ENCODE assay signal across 1 cellular context in genomic region chr17:77609553-77610517, GRCh38.
TF ChIP-seq lines count a peak whose summit lies in the region.

No MANE protein-coding gene starts in this region.

TF ChIP-seq in HepG2, 621 proteins besides CTCF, POLR2A, EP300 and RAD21 (continued from another document):
- TF ChIP-seq, protein P1, sequence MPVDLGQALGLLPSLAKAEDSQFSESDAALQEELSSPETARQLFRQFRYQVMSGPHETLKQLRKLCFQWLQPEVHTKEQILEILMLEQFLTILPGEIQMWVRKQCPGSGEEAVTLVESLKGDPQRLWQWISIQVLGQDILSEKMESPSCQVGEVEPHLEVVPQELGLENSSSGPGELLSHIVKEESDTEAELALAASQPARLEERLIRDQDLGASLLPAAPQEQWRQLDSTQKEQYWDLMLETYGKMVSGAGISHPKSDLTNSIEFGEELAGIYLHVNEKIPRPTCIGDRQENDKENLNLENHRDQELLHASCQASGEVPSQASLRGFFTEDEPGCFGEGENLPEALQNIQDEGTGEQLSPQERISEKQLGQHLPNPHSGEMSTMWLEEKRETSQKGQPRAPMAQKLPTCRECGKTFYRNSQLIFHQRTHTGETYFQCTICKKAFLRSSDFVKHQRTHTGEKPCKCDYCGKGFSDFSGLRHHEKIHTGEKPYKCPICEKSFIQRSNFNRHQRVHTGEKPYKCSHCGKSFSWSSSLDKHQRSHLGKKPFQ (CRISPR knock-in tag; IDR thresholded peaks at IDR 0.05; ENCODE audit: insufficient replicate concordance) = no peak
- no peak for TF ChIP-seq SRY (CRISPR knock-in tag; IDR thresholded peaks at IDR 0.05)
- TF ChIP-seq, protein P2, sequence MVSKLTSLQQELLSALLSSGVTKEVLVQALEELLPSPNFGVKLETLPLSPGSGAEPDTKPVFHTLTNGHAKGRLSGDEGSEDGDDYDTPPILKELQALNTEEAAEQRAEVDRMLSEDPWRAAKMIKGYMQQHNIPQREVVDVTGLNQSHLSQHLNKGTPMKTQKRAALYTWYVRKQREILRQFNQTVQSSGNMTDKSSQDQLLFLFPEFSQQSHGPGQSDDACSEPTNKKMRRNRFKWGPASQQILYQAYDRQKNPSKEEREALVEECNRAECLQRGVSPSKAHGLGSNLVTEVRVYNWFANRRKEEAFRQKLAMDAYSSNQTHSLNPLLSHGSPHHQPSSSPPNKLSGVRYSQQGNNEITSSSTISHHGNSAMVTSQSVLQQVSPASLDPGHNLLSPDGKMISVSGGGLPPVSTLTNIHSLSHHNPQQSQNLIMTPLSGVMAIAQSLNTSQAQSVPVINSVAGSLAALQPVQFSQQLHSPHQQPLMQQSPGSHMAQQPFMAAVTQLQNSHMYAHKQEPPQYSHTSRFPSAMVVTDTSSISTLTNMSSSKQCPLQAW (CRISPR knock-in tag; IDR thresholded peaks at IDR 0.05) = no peak
